In the genomic region with DNA sequence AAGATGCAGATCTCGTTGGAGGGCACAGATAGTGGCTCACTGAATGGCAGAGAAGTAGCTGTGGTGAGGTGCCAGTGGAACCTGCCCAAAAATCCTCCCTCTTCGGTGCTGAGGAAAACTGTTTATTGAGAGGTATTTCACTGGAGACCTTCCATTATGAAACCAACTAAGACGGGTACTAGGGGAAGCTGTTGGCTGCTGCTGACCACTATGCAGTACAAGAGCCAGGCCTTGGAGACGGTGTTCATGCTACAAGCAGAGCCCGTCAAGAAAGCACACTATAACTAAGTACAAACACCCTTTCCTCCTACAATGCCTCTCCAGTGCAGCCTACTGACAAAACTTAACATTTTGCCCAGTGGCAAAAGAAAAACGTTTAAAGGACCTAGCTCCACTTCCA, we compare ENCODE assay signal across 1 cellular context.
TF ChIP-seq lines count a peak whose summit lies in the region.

No MANE protein-coding gene starts in this region.

TF ChIP-seq in K562, 482 proteins besides CTCF, POLR2A, EP300 and RAD21 (continued from another document):
- no peak for TF ChIP-seq RHOXF2B (CRISPR knock-in tag; conservative IDR thresholded peaks at IDR 0.05)
- TF ChIP-seq, protein P1, sequence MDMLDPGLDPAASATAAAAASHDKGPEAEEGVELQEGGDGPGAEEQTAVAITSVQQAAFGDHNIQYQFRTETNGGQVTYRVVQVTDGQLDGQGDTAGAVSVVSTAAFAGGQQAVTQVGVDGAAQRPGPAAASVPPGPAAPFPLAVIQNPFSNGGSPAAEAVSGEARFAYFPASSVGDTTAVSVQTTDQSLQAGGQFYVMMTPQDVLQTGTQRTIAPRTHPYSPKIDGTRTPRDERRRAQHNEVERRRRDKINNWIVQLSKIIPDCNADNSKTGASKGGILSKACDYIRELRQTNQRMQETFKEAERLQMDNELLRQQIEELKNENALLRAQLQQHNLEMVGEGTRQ (CRISPR knock-in tag; IDR thresholded peaks at IDR 0.05): no peak
- no peak for TF ChIP-seq ARNT (IDR thresholded peaks at IDR 0.05)
- TF ChIP-seq, protein P2, sequence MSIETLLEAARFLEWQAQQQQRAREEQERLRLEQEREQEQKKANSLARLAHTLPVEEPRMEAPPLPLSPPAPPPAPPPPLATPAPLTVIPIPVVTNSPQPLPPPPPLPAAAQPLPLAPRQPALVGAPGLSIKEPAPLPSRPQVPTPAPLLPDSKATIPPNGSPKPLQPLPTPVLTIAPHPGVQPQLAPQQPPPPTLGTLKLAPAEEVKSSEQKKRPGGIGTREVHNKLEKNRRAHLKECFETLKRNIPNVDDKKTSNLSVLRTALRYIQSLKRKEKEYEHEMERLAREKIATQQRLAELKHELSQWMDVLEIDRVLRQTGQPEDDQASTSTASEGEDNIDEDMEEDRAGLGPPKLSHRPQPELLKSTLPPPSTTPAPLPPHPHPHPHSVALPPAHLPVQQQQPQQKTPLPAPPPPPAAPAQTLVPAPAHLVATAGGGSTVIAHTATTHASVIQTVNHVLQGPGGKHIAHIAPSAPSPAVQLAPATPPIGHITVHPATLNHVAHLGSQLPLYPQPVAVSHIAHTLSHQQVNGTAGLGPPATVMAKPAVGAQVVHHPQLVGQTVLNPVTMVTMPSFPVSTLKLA (conservative IDR thresholded peaks at IDR 0.05): 0 out of 4 replicates have a peak, but pooled peaks of 1 of the 2 experiments have one; percentile 10
- no peak for TF ChIP-seq KDM2B (CRISPR knock-in tag; IDR thresholded peaks at IDR 0.05)
- TF ChIP-seq SMARCE1 (IDR thresholded peaks at IDR 0.05): 0 out of 2 replicates have a peak, but pooled peaks have one; percentile 15
- TF ChIP-seq, protein P3, sequence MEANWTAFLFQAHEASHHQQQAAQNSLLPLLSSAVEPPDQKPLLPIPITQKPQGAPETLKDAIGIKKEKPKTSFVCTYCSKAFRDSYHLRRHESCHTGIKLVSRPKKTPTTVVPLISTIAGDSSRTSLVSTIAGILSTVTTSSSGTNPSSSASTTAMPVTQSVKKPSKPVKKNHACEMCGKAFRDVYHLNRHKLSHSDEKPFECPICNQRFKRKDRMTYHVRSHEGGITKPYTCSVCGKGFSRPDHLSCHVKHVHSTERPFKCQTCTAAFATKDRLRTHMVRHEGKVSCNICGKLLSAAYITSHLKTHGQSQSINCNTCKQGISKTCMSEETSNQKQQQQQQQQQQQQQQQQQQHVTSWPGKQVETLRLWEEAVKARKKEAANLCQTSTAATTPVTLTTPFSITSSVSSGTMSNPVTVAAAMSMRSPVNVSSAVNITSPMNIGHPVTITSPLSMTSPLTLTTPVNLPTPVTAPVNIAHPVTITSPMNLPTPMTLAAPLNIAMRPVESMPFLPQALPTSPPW (CRISPR knock-in tag; IDR thresholded peaks at IDR 0.05): 0 out of 2 replicates have a peak, but pooled peaks have one; percentile 31
- TF ChIP-seq, protein P4, sequence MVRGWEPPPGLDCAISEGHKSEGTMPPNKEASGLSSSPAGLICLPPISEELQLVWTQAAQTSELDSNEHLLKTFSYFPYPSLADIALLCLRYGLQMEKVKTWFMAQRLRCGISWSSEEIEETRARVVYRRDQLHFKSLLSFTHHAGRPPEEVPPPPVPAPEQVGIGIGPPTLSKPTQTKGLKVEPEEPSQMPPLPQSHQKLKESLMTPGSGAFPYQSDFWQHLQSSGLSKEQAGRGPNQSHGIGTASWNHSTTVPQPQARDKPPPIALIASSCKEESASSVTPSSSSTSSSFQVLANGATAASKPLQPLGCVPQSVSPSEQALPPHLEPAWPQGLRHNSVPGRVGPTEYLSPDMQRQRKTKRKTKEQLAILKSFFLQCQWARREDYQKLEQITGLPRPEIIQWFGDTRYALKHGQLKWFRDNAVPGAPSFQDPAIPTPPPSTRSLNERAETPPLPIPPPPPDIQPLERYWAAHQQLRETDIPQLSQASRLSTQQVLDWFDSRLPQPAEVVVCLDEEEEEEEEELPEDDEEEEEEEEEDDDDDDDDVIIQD (CRISPR knock-in tag; IDR thresholded peaks at IDR 0.05): no peak
- TF ChIP-seq SMC3 (conservative IDR thresholded peaks at IDR 0.05; ENCODE audit: insufficient read depth, low read depth, low read length): no peak
